Comparison of ENCODE assay signal across 13 cellular contexts in genomic region chr16:67531247-67531646, GRCh38. TPM values are rescaled to one million over a fixed set of nuclear protein-coding genes. Genes with fewer than 3 reads are reported as not detected.
DNase-seq lines count a peak whose midpoint lies in the region; ATAC-seq and TF ChIP-seq lines count a peak whose summit lies in the region.
"Had no signal": no experiment of that assay in that cellular context is flagged by ENCODE, and none has a peak within 500 bp of the region (broad histone marks: within the 10 kb centered on the region; RNA-seq: fewer than 3 reads in every experiment).

No MANE protein-coding gene starts in this region.

- H3K4me3 ChIP-seq in H7 (ENCODE audit: insufficient read depth, low read depth, low read length) = no peak overlapping the region
- H3K4me3 ChIP-seq in left ventricle myocardium inferior = peak overlapping the region; percentile 88
- H3K4me3 ChIP-seq in skeletal muscle tissue (ENCODE audit: low read length in 3 of 3) = peak overlapping the region; percentile 82 to 94 (median 91)

- H3K36me3 ChIP-seq in H7 (replicated peaks; ENCODE audit: control insufficient read depth, insufficient read depth, low read length) (no peaks in the 10 kb centered on the region), left ventricle myocardium inferior (no peaks in the 10 kb centered on the region), skeletal muscle tissue (ENCODE audit: control insufficient read depth in 3 of 3, insufficient read depth in 3 of 3, low read length in 3 of 3) (no peaks in the 10 kb centered on the region)
- H3K36me3 ChIP-seq: cardiac muscle cell had no signal

- H3K4me1 Mint-ChIP-seq in T-helper 17 cell = peaks cover 35% of the 10 kb centered on the region

- H3K9me3 ChIP-seq in T-helper 17 cell (ENCODE audit: control insufficient read depth, low read length, poor library complexity, severe bottlenecking) = no peaks in the 10 kb centered on the region
- no peaks in the 10 kb centered on the region for H3K9me3 ChIP-seq in left ventricle myocardium inferior (replicated peaks)
- H3K9me3 ChIP-seq in skeletal muscle tissue (ENCODE audit: control insufficient read depth in 3 of 3, low read length in 3 of 3) = no peaks in the 10 kb centered on the region

- H3K4me1 ChIP-seq in left ventricle myocardium inferior (peaks cover 85% of the 10 kb centered on the region), skeletal muscle tissue (ENCODE audit: control insufficient read depth in 3 of 3, insufficient read depth in 3 of 3, low read length in 3 of 3) (peaks cover 37 to 40% (median 37%) of the 10 kb centered on the region in 3 donors)

- intact Hi-C loops in left ventricle myocardium inferior (cut with micrococcal nuclease) = no loop called here

- TF ChIP-seq CTCF in left ventricle myocardium inferior (IDR thresholded peaks at IDR 0.05; ENCODE audit: borderline replicate concordance) = no peak

- H3K4me3 Mint-ChIP-seq in T-helper 17 cell = peak overlapping the region; percentile 21

- H3K27me3 ChIP-seq in H7 (ENCODE audit: control insufficient read depth, insufficient read depth, low read length) (peaks cover 65% of the 10 kb centered on the region), left ventricle myocardium inferior (ENCODE audit: low read depth) (no peaks in the 10 kb centered on the region), skeletal muscle tissue (ENCODE audit: control insufficient read depth in 3 of 3, insufficient read depth in 3 of 3, low read length in 3 of 3) (no peaks in the 10 kb centered on the region)

- peak overlapping the region; percentile 95 for H3K27ac ChIP-seq in left ventricle myocardium inferior (replicated peaks)
- peak overlapping the region; percentile 86 for H3K27ac ChIP-seq in skeletal muscle tissue (ENCODE audit: low read depth, low read length)
- H3K27ac ChIP-seq: cardiac muscle cell had no signal

- no peaks in the 10 kb centered on the region for H3K36me3 Mint-ChIP-seq in T-helper 17 cell (ENCODE audit: low read depth)
- H3K36me3 Mint-ChIP-seq: WTC11 had no signal

- peak; percentile 4 for DNase-seq in H7
- no peak for DNase-seq in T-helper 17 cell
- DNase-seq in left ventricle myocardium inferior = no peak
- no peak for DNase-seq in NCI-H2107 (lab: John Stamatoyannopoulos, UW)
- DNase-seq in NCI-H2081 treated with DMSO at 0.1 percent for 48 hours (lab: John Stamatoyannopoulos, UW) = no peak
- DNase-seq in stimulated activated CD4-positive, alpha-beta T cell treated with anti-CD3 and anti-CD28 coated beads, Interleukin-15, amount 100 ng/mL, for 24 hours = no peak
- DNase-seq: NCI-H1436; stimulated activated naive CD8-positive, alpha-beta T cell treated with anti-CD3 and anti-CD28 coated beads, Interleukin-15, Interleukin-2, amounts not matched to agents 100 U/mL and 50 U/mL, for 24 hours had no signal

- no peak for ATAC-seq in T-helper 17 cell
- ATAC-seq in HG03457 (IDR thresholded peaks at IDR 0.05; ENCODE audit: unreplicated experiment) = no peak
- ATAC-seq: stimulated activated naive CD8-positive, alpha-beta T cell treated with anti-CD3 and anti-CD28 coated beads, Interleukin-15, Interleukin-2, amounts not matched to agents 100 U/mL and 50 U/mL, for 24 hours; WTC11 had no signal

- peaks cover 15% of the 10 kb centered on the region for H3K27me3 Mint-ChIP-seq in T-helper 17 cell

- peak overlapping the region; percentile 82 for H3K27ac Mint-ChIP-seq in T-helper 17 cell
- H3K27ac Mint-ChIP-seq: WTC11 had no signal

- H3K9ac ChIP-seq in skeletal muscle tissue (ENCODE audit: low read depth in 1 of 3, low read length in 3 of 3) = peak overlapping the region in 2 of 3 donors; percentile 20 to 96

RNA-seq across cellular contexts. Expression of gene RIPOR1, which starts 2.6 kb away (rescaled TPM):
- total RNA-seq in H7 (2014; rRNA removed; shearing (Covaris generic)) = 8.5 and 9.5 TPM in 2 replicates
- total RNA-seq in T-helper 17 cell = 10 to 100 TPM; 46.5 to 66.0 TPM
- 79.7 TPM for total RNA-seq in left ventricle myocardium inferior
- 30.8 TPM for total RNA-seq in skeletal muscle tissue

RNA-seq across cellular contexts. Expression of gene CTCF, which starts 31.1 kb away (rescaled TPM):
- 35.7 and 42.9 TPM in 2 replicates for total RNA-seq in H7 (2014; rRNA removed; shearing (Covaris generic))
- total RNA-seq in T-helper 17 cell (10 to 100 TPM; 48.5 to 57.8 TPM), left ventricle myocardium inferior (26.1 TPM), skeletal muscle tissue (31.3 TPM)

RNA-seq across cellular contexts. Expression of gene AGRP, which starts 47.9 kb away (rescaled TPM):
- 1.1 TPM in 1 of 2 replicates, not detected in the other for total RNA-seq in H7 (2014; rRNA removed; shearing (Covaris generic))
- total RNA-seq in T-helper 17 cell (not detected), left ventricle myocardium inferior (not detected), skeletal muscle tissue (not detected)
- total RNA-seq: cardiac muscle cell, mucosa of gallbladder, WTC11 had no signal

RNA-seq across cellular contexts. Expression of gene ATP6V0D1, which starts 50.3 kb away (rescaled TPM):
- 58.4 and 76.9 TPM in 2 replicates for total RNA-seq in H7 (2014; rRNA removed; shearing (Covaris generic))
- 10 to 100 TPM; 76.4 to 87.5 TPM for total RNA-seq in T-helper 17 cell
- total RNA-seq in left ventricle myocardium inferior = 65.8 TPM
- total RNA-seq in skeletal muscle tissue = 46.4 TPM
